10 cellular contexts compared by ENCODE assay signal in the genomic region with DNA sequence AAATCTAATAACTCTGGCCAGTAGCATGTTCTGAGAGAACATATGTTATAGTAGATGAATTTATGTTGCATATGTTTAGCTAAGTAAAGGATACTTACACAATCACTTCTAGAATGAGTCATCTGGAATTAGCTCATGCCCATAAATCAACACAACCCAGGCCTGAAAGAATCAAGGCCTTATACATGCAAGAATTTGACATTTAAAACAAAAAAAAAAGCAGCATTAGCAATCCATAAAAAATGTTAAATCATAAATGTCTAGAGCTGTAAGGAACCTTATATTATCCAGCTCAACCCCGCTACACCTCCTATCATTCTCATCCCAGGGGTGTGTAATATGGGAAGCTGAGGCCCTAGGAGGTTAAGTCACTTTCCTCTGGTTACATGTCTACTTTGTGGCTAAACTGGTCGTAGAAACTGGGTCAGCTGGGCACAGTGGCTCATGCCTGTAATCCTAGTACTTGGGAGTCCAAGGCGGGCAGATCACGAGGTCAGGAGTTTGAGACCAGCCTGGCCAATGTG.
DNase-seq lines count a peak whose midpoint lies in the region; ATAC-seq and TF ChIP-seq lines count a peak whose summit lies in the region.
"Had no signal": no experiment of that assay in that cellular context is flagged by ENCODE, and none has a peak within 500 bp of the region (broad histone marks: within the 10 kb centered on the region; RNA-seq: fewer than 3 reads in every experiment).

No MANE protein-coding gene starts in this region.

- H3K27ac ChIP-seq in RWPE2 (ENCODE audit: poor library complexity, severe bottlenecking) (peak overlapping the region; percentile 100), fibroblast of lung (ENCODE audit: insufficient read depth, low read length) (peak overlapping the region; percentile 61)
- H3K27ac ChIP-seq: BLaER1 had no signal

- no peaks in the 10 kb centered on the region for H3K9me3 ChIP-seq in RWPE2 (ENCODE audit: severe bottlenecking)
- no peaks in the 10 kb centered on the region for H3K9me3 ChIP-seq in fibroblast of lung (ENCODE audit: control insufficient read depth, insufficient read depth, low read depth, low read length)
- H3K9me3 ChIP-seq: BLaER1 had no signal

- H3K4me3 ChIP-seq in RWPE2 (ENCODE audit: severe bottlenecking) (no peak overlapping the region), fibroblast of lung (replicated peaks in 1 of 4; ENCODE audit: control extremely low read depth in 1 of 4, insufficient read depth in 1 of 4, low read depth in 3 of 4, low read length in 4 of 4) (no peak overlapping the region)
- H3K4me3 ChIP-seq: BLaER1 had no signal

- H3K27me3 ChIP-seq in RWPE2 (ENCODE audit: insufficient read depth, poor library complexity, severe bottlenecking) (no peaks in the 10 kb centered on the region), fibroblast of lung (ENCODE audit: control insufficient read depth, insufficient read depth, low read length) (no peaks in the 10 kb centered on the region)
- H3K27me3 ChIP-seq: BLaER1 had no signal

- no peak overlapping the region for H2AFZ ChIP-seq in fibroblast of lung (ENCODE audit: low read length)

- TF ChIP-seq CTCF in RWPE2 (IDR thresholded peaks at IDR 0.05; ENCODE audit: poor library complexity, severe bottlenecking) (no peak), fibroblast of lung (conservative IDR thresholded peaks at IDR 0.05 in 1 of 2, IDR thresholded peaks at IDR 0.05 in 1 of 2; ENCODE audit: low read depth in 1 of 2, low read length in 2 of 2) (no peak)

- no peaks in the 10 kb centered on the region for H3K36me3 ChIP-seq in RWPE2 (ENCODE audit: low read depth)
- H3K36me3 ChIP-seq in fibroblast of lung (ENCODE audit: control insufficient read depth, insufficient read depth, low read length): no peaks in the 10 kb centered on the region
- H3K36me3 ChIP-seq: BLaER1 had no signal

- no peak overlapping the region for H3K9ac ChIP-seq in fibroblast of lung (ENCODE audit: insufficient read depth, low read length)
- H3K9ac ChIP-seq: BLaER1 had no signal

- no peaks in the 10 kb centered on the region for H3K79me2 ChIP-seq in fibroblast of lung (ENCODE audit: control insufficient read depth, insufficient read depth, low read length)

- peak overlapping the region; percentile 28 for H3K4me2 ChIP-seq in fibroblast of lung (ENCODE audit: extremely low read depth, insufficient read depth, low read length)
- H3K4me2 ChIP-seq: BLaER1 had no signal

- no peaks in the 10 kb centered on the region for H4K20me1 ChIP-seq in fibroblast of lung (ENCODE audit: control insufficient read depth, extremely low read depth, insufficient read depth, low read length)
- H4K20me1 ChIP-seq: BLaER1 had no signal

- peak; percentile 83 for ATAC-seq in RWPE2 (ENCODE audit: low read depth)
- peak; percentile 30 for ATAC-seq in stimulated activated naive CD8-positive, alpha-beta T cell treated with anti-CD3 and anti-CD28 coated beads, Interleukin-15, Interleukin-2, amounts not matched to agents 100 U/mL and 50 U/mL, for 24 hours
- no peak for ATAC-seq in GM19395 (IDR thresholded peaks at IDR 0.05; ENCODE audit: unreplicated experiment)

- H3K4me1 ChIP-seq in RWPE2 (ENCODE audit: insufficient read depth, poor library complexity, severe bottlenecking) (peaks cover 44% of the 10 kb centered on the region), fibroblast of lung (ENCODE audit: control insufficient read depth, extremely low read depth, insufficient read depth, low read length) (peaks cover 19% of the 10 kb centered on the region)

- peak; percentile 16 for DNase-seq in NCI-H146 (lab: John Stamatoyannopoulos, UW)
- DNase-seq in NCI-H146 treated with DMSO at 0.1 percent for 48 hours (lab: John Stamatoyannopoulos, UW; ENCODE audit: unreplicated experiment): no peak
- DNase-seq in RWPE2 (ENCODE audit: low spot score): peak; percentile 69
- DNase-seq in fibroblast of lung (ENCODE audit: low read depth in 2 of 2): peak; percentile 98 to 99
- no peak for DNase-seq in stimulated activated naive CD8-positive, alpha-beta T cell treated with anti-CD3 and anti-CD28 coated beads, Interleukin-15, Interleukin-2, amounts not matched to agents 100 U/mL and 50 U/mL, for 24 hours
- no peak for DNase-seq in activated T-cell treated with anti-CD3 and anti-CD28 coated beads, Interleukin-2, amount 50 U/mL, for 48 hours
- no peak for DNase-seq in activated CD8-positive, alpha-beta memory T cell treated with anti-CD3 and anti-CD28 coated beads, Interleukin-2, amount 50 U/mL, for 48 hours
- DNase-seq: activated naive CD8-positive, alpha-beta T cell treated with anti-CD3 and anti-CD28 coated beads, Interleukin-2, amount 10 ng/mL, durations not matched to agents 7 days and 5 days had no signal

Comparison
In these comparisons a context has a peak if more than half of its experiments do, and no peak if none do; other contexts are left out.
1. DNase-seq: peak in NCI-H146 (single experiment), RWPE2 (single experiment) and fibroblast of lung (2 of 2); none in NCI-H146 treated with DMSO at 0.1 percent for 48 hours (single experiment), stimulated activated naive CD8-positive, alpha-beta T cell treated with anti-CD3 and anti-CD28 coated beads, Interleukin-15, Interleukin-2, amounts not matched to agents 100 U/mL and 50 U/mL, for 24 hours (single experiment), activated T-cell treated with anti-CD3 and anti-CD28 coated beads, Interleukin-2, amount 50 U/mL, for 48 hours (0 of 2) and activated CD8-positive, alpha-beta memory T cell treated with anti-CD3 and anti-CD28 coated beads, Interleukin-2, amount 50 U/mL, for 48 hours (single experiment).